ENCODE assay signal across 8 cellular contexts in the genomic region with DNA sequence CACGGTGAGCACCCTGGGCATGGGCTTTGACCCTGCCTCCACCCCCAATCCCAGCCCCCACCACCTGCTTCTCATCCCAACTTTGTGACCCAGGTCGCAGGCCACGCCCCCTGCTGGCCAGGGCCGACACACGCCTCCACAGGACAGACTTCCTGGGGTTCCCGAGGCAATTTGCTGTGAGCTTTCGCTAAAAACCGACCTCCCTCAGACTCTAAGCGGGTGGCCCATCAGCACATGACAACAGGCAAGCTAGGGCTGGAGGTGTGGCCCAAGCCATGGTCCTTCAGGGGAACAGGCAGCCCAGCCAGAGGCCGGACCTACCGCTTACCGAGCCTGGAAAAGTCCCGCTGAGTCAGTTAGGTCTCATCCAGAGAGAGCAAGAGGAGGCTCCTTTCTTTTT. TPM values are rescaled to one million over a fixed set of nuclear protein-coding genes. Genes with fewer than 3 reads are reported as not detected.
DNase-seq lines count a peak whose midpoint lies in the region; ATAC-seq and TF ChIP-seq lines count a peak whose summit lies in the region.

No MANE protein-coding gene starts in this region.

- CTCF ChIA-PET in activated CD4-positive, alpha-beta memory T cell treated with anti-CD3 and anti-CD28 coated beads for 36 hours (lab: Charles Lee) = interaction anchor here (0.6 to 0.9 kb wide), 3 partner anchors 48 to 248 kb away, joined by 3 to 4 read pairs (median 3); no protein-coding TSS in a partner anchor

- peaks cover 3% of the 10 kb centered on the region for H3K27me3 ChIP-seq in DND-41 (ENCODE audit: insufficient read depth, low read length, poor library complexity)
- peaks cover 34% of the 10 kb centered on the region for H3K27me3 ChIP-seq in HUES6 (ENCODE audit: control insufficient read depth, insufficient read depth, low read length)
- H3K27me3 ChIP-seq in iPS-20b (ENCODE audit: insufficient read depth, low read length) = peaks cover 27% of the 10 kb centered on the region

- no peaks in the 10 kb centered on the region; the same call in 1 of the 2 replicates for H4K20me1 ChIP-seq in DND-41 (ENCODE audit: insufficient read depth, low read length)

- H3K36me3 Mint-ChIP-seq in activated CD4-positive, alpha-beta memory T cell treated with anti-CD3 and anti-CD28 coated beads for 36 hours = no peaks in the 10 kb centered on the region

- no peak overlapping the region for H3K4me2 ChIP-seq in DND-41 (ENCODE audit: insufficient read depth, low read length)

- no peak overlapping the region for H3K4me3 Mint-ChIP-seq in activated CD4-positive, alpha-beta memory T cell treated with anti-CD3 and anti-CD28 coated beads for 36 hours

- H3K4me3 ChIP-seq in DND-41 (ENCODE audit: low read depth in 1 of 2, low read length in 2 of 2) (no peak overlapping the region), HUES6 (ENCODE audit: low read depth, low read length) (peak overlapping the region; percentile 8; the same call in 1 of the 2 replicates), iPS-20b (ENCODE audit: low read length) (peak overlapping the region; percentile 35; the same call in 1 of the 2 replicates)

- H3K27ac Mint-ChIP-seq in activated CD4-positive, alpha-beta memory T cell treated with anti-CD3 and anti-CD28 coated beads for 36 hours = no peak overlapping the region

- H3K9me3 Mint-ChIP-seq in activated CD4-positive, alpha-beta memory T cell treated with anti-CD3 and anti-CD28 coated beads for 36 hours = no peaks in the 10 kb centered on the region

- no peaks in the 10 kb centered on the region for H3K9me3 ChIP-seq in DND-41 (ENCODE audit: insufficient read depth, low read length, severe bottlenecking)
- H3K9me3 ChIP-seq in HUES6 (ENCODE audit: control insufficient read depth, insufficient read depth, low read depth, low read length) = no peaks in the 10 kb centered on the region
- H3K9me3 ChIP-seq in iPS-20b (ENCODE audit: insufficient read depth, low read depth, low read length) = no peaks in the 10 kb centered on the region

- TF ChIP-seq CTCF in DND-41 (IDR thresholded peaks at IDR 0.05; ENCODE audit: borderline replicate concordance, extremely low read depth, low read length, poor library complexity, severe bottlenecking) = peak; percentile 69

- H2AFZ ChIP-seq in DND-41 (ENCODE audit: low read depth, low read length) = no peak overlapping the region

- H3K4me1 ChIP-seq in DND-41 (ENCODE audit: insufficient read depth, low read length) (no peaks in the 10 kb centered on the region), HUES6 (ENCODE audit: control insufficient read depth, insufficient read depth, low read length) (peaks cover 15% of the 10 kb centered on the region), iPS-20b (ENCODE audit: insufficient read depth, low read length) (peaks cover 12% of the 10 kb centered on the region)

- no peaks in the 10 kb centered on the region for H3K79me2 ChIP-seq in DND-41 (ENCODE audit: insufficient read depth, low read length)

- no peak overlapping the region for H3K9ac ChIP-seq in DND-41 (ENCODE audit: low read depth, low read length)
- H3K9ac ChIP-seq in HUES6 (ENCODE audit: low read length) = no peak overlapping the region
- no peak overlapping the region for H3K9ac ChIP-seq in iPS-20b (ENCODE audit: low read depth, low read length)

- ATAC-seq in DND-41 (ENCODE audit: insufficient read depth, low read depth) = peak; percentile 44; the same call in 1 of the 3 replicates
- ATAC-seq in HG03280 (IDR thresholded peaks at IDR 0.05; ENCODE audit: unreplicated experiment) = no peak
- ATAC-seq in GM18519 (IDR thresholded peaks at IDR 0.05; ENCODE audit: low FRiP score, unreplicated experiment) = no peak

- H3K4me1 Mint-ChIP-seq in activated CD4-positive, alpha-beta memory T cell treated with anti-CD3 and anti-CD28 coated beads for 36 hours (ENCODE audit: low read depth) = no peaks in the 10 kb centered on the region

- POLR2A ChIA-PET in activated CD4-positive, alpha-beta memory T cell treated with anti-CD3 and anti-CD28 coated beads for 36 hours (lab: Charles Lee) = no interaction called here

- intact Hi-C loops in activated CD4-positive, alpha-beta memory T cell treated with anti-CD3 and anti-CD28 coated beads for 36 hours (cut with micrococcal nuclease) = no loop called here

- H3K36me3 ChIP-seq in DND-41 (ENCODE audit: insufficient read depth, low read length) = no peaks in the 10 kb centered on the region
- H3K36me3 ChIP-seq in HUES6 (ENCODE audit: control insufficient read depth, insufficient read depth, low read length) = no peaks in the 10 kb centered on the region
- no peaks in the 10 kb centered on the region for H3K36me3 ChIP-seq in iPS-20b (ENCODE audit: insufficient read depth, low read depth, low read length)

- DNase-seq in DND-41 (peak; percentile 32), occipital lobe (lab: John Stamatoyannopoulos, UW) (no peak), cerebellum (ENCODE audit: low spot score) (no peak)
- DNase-seq in activated CD4-positive, alpha-beta memory T cell treated with anti-CD3 and anti-CD28 coated beads for 36 hours = peak; percentile 34

- H3K27ac ChIP-seq in DND-41 (ENCODE audit: low read length) (no peak overlapping the region), HUES6 (ENCODE audit: low read depth, low read length) (no peak overlapping the region), iPS-20b (ENCODE audit: low read length) (no peak overlapping the region)

- H3K27me3 Mint-ChIP-seq in activated CD4-positive, alpha-beta memory T cell treated with anti-CD3 and anti-CD28 coated beads for 36 hours = peaks cover 5% of the 10 kb centered on the region

RNA-seq across cellular contexts. Expression of gene C1QL2, which starts 31.9 kb away (rescaled TPM):
- total RNA-seq in activated CD4-positive, alpha-beta memory T cell treated with anti-CD3 and anti-CD28 coated beads for 36 hours = not detected
- 1.6 TPM for total RNA-seq in occipital lobe
- 0.27 TPM for total RNA-seq in cerebellum

Comparison
In these comparisons a context has a peak if more than half of its experiments do, and no peak if none do; other contexts are left out.
1. DNase-seq: peak in DND-41 (single experiment) and activated CD4-positive, alpha-beta memory T cell treated with anti-CD3 and anti-CD28 coated beads for 36 hours (single experiment); none in occipital lobe (single experiment) and cerebellum (single experiment).
2. H3K4me3 ChIP-seq: peak in HUES6 (single experiment) and iPS-20b (single experiment); none in DND-41 (0 of 2).